In genomic region chr4:112847781-112848180, GRCh38 we compare ENCODE assay signal across 22 cellular contexts.
"Had no signal": no experiment of that assay in that cellular context is flagged by ENCODE, and none has a peak within 500 bp of the region (broad histone marks: within the 10 kb centered on the region; RNA-seq: fewer than 3 reads in every experiment).

No MANE protein-coding gene starts in this region.

- H3K27ac Mint-ChIP-seq: activated B cell treated with CpG ODN at 0.5 μM for 24 hours; activated CD4-positive, alpha-beta T cell treated with anti-CD3 and anti-CD28 coated beads for 36 hours; activated CD8-positive, alpha-beta memory T cell treated with anti-CD3 and anti-CD28 coated beads, Interleukin-2, amount 10 ng/mL, durations not matched to agents 7 days and 5 days; activated CD8-positive, alpha-beta T cell treated with anti-CD3 and anti-CD28 coated beads, Interleukin-2, amount 10 ng/mL, durations not matched to agents 7 days and 5 days; activated naive CD4-positive, alpha-beta T cell treated with anti-CD3 and anti-CD28 coated beads, Interleukin-2, amount 50 U/mL, for 24 hours; activated naive CD8-positive, alpha-beta T cell treated with anti-CD3 and anti-CD28 coated beads, Interleukin-2, amount 50 U/mL, for 24 hours; activated T-helper 2 cell treated with anti-CD3 and anti-CD28 coated beads, Interferon-gamma antibody, Interleukin-2, Interleukin-4, amounts not matched to agents 10 μg/mL and 5 μg/mL and 100 μg/mL, durations not matched to agents 14 hours and 24 hours and 36 hours; dendritic cell treated with granulocyte-macrophage colony-stimulating factor and Interleukin-4, amounts not matched to agents 40 ng/mL and 50 ng/mL, for 4 days; mesothelial cell of epicardium; naive B cell; nephron progenitor cell had no signal

- H3K4me1 ChIP-seq: right lobe of liver, tibial nerve had no signal

- H3K36me3 ChIP-seq: neutrophil, right lobe of liver, tibial nerve had no signal

- H3K27me3 Mint-ChIP-seq: activated B cell treated with CpG ODN at 0.5 μM for 24 hours; activated naive CD8-positive, alpha-beta T cell treated with anti-CD3 and anti-CD28 coated beads, Interleukin-2, amount 50 U/mL, for 24 hours; central memory CD8-positive, alpha-beta T cell; dendritic cell treated with granulocyte-macrophage colony-stimulating factor and Interleukin-4, amounts not matched to agents 40 ng/mL and 50 ng/mL, for 4 days had no signal

- H3K27me3 ChIP-seq: neutrophil, right lobe of liver, tibial nerve had no signal

- H3K9me3 ChIP-seq: neutrophil, right lobe of liver, tibial nerve had no signal

- H3K27ac ChIP-seq: neutrophil, right lobe of liver, tibial nerve had no signal

- H3K36me3 Mint-ChIP-seq: activated CD8-positive, alpha-beta memory T cell treated with anti-CD3 and anti-CD28 coated beads, Interleukin-2, amount 10 ng/mL, durations not matched to agents 7 days and 5 days; activated naive CD4-positive, alpha-beta T cell treated with anti-CD3 and anti-CD28 coated beads, Interleukin-2, amount 50 U/mL, for 24 hours; mesothelial cell of epicardium; naive B cell had no signal

- ATAC-seq: activated CD4-positive, alpha-beta T cell treated with anti-CD3 and anti-CD28 coated beads for 36 hours; activated CD8-positive, alpha-beta memory T cell treated with anti-CD3 and anti-CD28 coated beads, Interleukin-2, amount 10 ng/mL, durations not matched to agents 7 days and 5 days; activated CD8-positive, alpha-beta T cell treated with anti-CD3 and anti-CD28 coated beads, Interleukin-2, amount 10 ng/mL, durations not matched to agents 7 days and 5 days; activated naive CD8-positive, alpha-beta T cell treated with anti-CD3 and anti-CD28 coated beads, Interleukin-2, amount 50 U/mL, for 24 hours; right lobe of liver had no signal

- H3K9me3 Mint-ChIP-seq: activated B cell treated with CpG ODN at 0.5 μM for 24 hours; activated naive CD4-positive, alpha-beta T cell treated with anti-CD3 and anti-CD28 coated beads, Interleukin-2, amount 50 U/mL, for 24 hours; activated naive CD8-positive, alpha-beta T cell treated with anti-CD3 and anti-CD28 coated beads, Interleukin-2, amount 50 U/mL, for 24 hours; activated T-helper 2 cell treated with anti-CD3 and anti-CD28 coated beads, Interferon-gamma antibody, Interleukin-2, Interleukin-4, amounts not matched to agents 10 μg/mL and 5 μg/mL and 100 μg/mL, durations not matched to agents 14 hours and 24 hours and 36 hours; central memory CD8-positive, alpha-beta T cell; dendritic cell treated with granulocyte-macrophage colony-stimulating factor and Interleukin-4, amounts not matched to agents 40 ng/mL and 50 ng/mL, for 4 days had no signal

- H3K4me1 Mint-ChIP-seq: activated CD4-positive, alpha-beta T cell treated with anti-CD3 and anti-CD28 coated beads for 36 hours; activated naive CD4-positive, alpha-beta T cell treated with anti-CD3 and anti-CD28 coated beads, Interleukin-2, amount 50 U/mL, for 24 hours; activated naive CD8-positive, alpha-beta T cell treated with anti-CD3 and anti-CD28 coated beads, Interleukin-2, amount 50 U/mL, for 24 hours; central memory CD8-positive, alpha-beta T cell; mesothelial cell of epicardium; naive B cell; nephron progenitor cell had no signal

- H3K4me3 ChIP-seq: right lobe of liver, tibial nerve had no signal

- H3K4me3 Mint-ChIP-seq: activated B cell treated with CpG ODN at 0.5 μM for 24 hours; activated CD4-positive, alpha-beta T cell treated with anti-CD3 and anti-CD28 coated beads for 36 hours; activated CD8-positive, alpha-beta memory T cell treated with anti-CD3 and anti-CD28 coated beads, Interleukin-2, amount 10 ng/mL, durations not matched to agents 7 days and 5 days; activated CD8-positive, alpha-beta T cell treated with anti-CD3 and anti-CD28 coated beads, Interleukin-2, amount 10 ng/mL, durations not matched to agents 7 days and 5 days; activated naive CD4-positive, alpha-beta T cell treated with anti-CD3 and anti-CD28 coated beads, Interleukin-2, amount 50 U/mL, for 24 hours; activated naive CD8-positive, alpha-beta T cell treated with anti-CD3 and anti-CD28 coated beads, Interleukin-2, amount 50 U/mL, for 24 hours; central memory CD8-positive, alpha-beta T cell; dendritic cell treated with granulocyte-macrophage colony-stimulating factor and Interleukin-4, amounts not matched to agents 40 ng/mL and 50 ng/mL, for 4 days; mesothelial cell of epicardium; naive B cell; nephron progenitor cell had no signal

- DNase-seq: activated B cell treated with CpG ODN at 0.5 μM for 24 hours; activated CD4-positive, alpha-beta T cell treated with anti-CD3 and anti-CD28 coated beads for 36 hours; activated CD8-positive, alpha-beta memory T cell treated with anti-CD3 and anti-CD28 coated beads, Interleukin-2, amount 10 ng/mL, durations not matched to agents 7 days and 5 days; activated CD8-positive, alpha-beta T cell treated with anti-CD3 and anti-CD28 coated beads, Interleukin-2, amount 10 ng/mL, durations not matched to agents 7 days and 5 days; activated naive CD8-positive, alpha-beta T cell treated with anti-CD3 and anti-CD28 coated beads, Interleukin-2, amount 50 U/mL, for 24 hours; activated T-cell treated with anti-CD3 and anti-CD28 coated beads, Interleukin-2, amount 50 U/mL, for 48 hours; amygdala; head of caudate nucleus; hippocampal formation; kidney; naive B cell; nephron progenitor cell; right lobe of liver; stimulated activated CD4-positive, alpha-beta T cell treated with anti-CD3 and anti-CD28 coated beads, Interleukin-2, amount 100 ng/mL, for 48 hours; stimulated activated naive CD4-positive, alpha-beta T cell treated with Interleukin-2 at 50 U/mL for 16 hours had no signal
